ENCODE assay signal across 9 cellular contexts in the genomic region with DNA sequence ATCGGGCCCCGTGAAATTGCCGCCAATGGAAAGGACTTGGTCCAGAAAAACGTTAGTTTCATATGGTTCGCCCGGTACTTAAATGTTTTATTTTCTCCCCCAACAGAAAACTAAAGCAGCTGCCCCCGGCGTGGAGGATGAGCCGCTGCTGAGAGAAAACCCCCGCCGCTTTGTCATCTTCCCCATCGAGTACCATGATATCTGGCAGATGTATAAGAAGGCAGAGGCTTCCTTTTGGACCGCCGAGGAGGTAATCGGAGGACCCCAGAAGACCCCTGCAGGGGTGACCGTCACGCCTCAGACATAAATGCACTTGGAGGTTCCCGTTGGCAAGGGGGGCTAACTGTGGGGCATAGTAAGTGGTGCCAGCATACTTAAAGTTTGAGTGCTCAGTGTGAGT. TPM values are rescaled to one million over a fixed set of nuclear protein-coding genes. Genes with fewer than 3 reads are reported as not detected.
DNase-seq lines count a peak whose midpoint lies in the region; ATAC-seq and TF ChIP-seq lines count a peak whose summit lies in the region.
"Had no signal": no experiment of that assay in that cellular context is flagged by ENCODE, and none has a peak within 500 bp of the region (broad histone marks: within the 10 kb centered on the region; RNA-seq: fewer than 3 reads in every experiment).

No MANE protein-coding gene starts in this region.

- TF ChIP-seq CTCF in OCI-LY7 (conservative IDR thresholded peaks at IDR 0.05; ENCODE audit: low read length): no peak
- TF ChIP-seq CTCF in neutrophil (IDR thresholded peaks at IDR 0.05): no peak

- CTCF ChIA-PET in OCI-LY7 (lab: Charles Lee; ENCODE audit: unreplicated experiment): interaction anchor here (0.6 kb wide), 1 partner anchor 314 kb away, joined by 3 read pairs; no protein-coding TSS in a partner anchor

- DNase-seq in OCI-LY7 (ENCODE audit: low spot score) (peak; percentile 26), HCEC 1CT (no peak), SHP77 treated with DMSO at 0.1 percent for 48 hours (lab: John Stamatoyannopoulos, UW) (no peak)
- no peak for DNase-seq in effector memory CD4-positive, alpha-beta T cell
- DNase-seq: activated CD4-positive, alpha-beta T cell treated with anti-CD3 and anti-CD28 coated beads for 48 hours had no signal

- POLR2A ChIA-PET in OCI-LY7 (lab: Charles Lee): interaction anchor here (0.6 to 2.2 kb wide), 4 partner anchors 38 to 443 kb away, joined by 3 to 10 read pairs (median 3); no protein-coding TSS in a partner anchor

- ATAC-seq in GM18870 (IDR thresholded peaks at IDR 0.05; ENCODE audit: unreplicated experiment): no peak
- no peak for ATAC-seq in activated CD4-positive, CD25-positive, alpha-beta regulatory T cell treated with anti-CD3 and anti-CD28 coated beads, Interleukin-2, amount 50 U/mL, for 24 hours

- peaks cover 44% of the 10 kb centered on the region for H4K20me1 ChIP-seq in OCI-LY7 (ENCODE audit: insufficient read depth, low read length)

- no peak overlapping the region for H2AFZ ChIP-seq in OCI-LY7 (ENCODE audit: low read length)

- H3K79me2 ChIP-seq in OCI-LY7 (ENCODE audit: insufficient read depth, low read depth, low read length): peaks cover 85% of the 10 kb centered on the region

- H3K36me3 ChIP-seq in OCI-LY7 (ENCODE audit: insufficient read depth, low read length) (peaks cover 72% of the 10 kb centered on the region), neutrophil (no peaks in the 10 kb centered on the region)
- H3K36me3 ChIP-seq in effector memory CD4-positive, alpha-beta T cell (ENCODE audit: control insufficient read depth, insufficient read depth, low read length): no peaks in the 10 kb centered on the region

- H3K27me3 ChIP-seq in effector memory CD4-positive, alpha-beta T cell (replicated peaks; ENCODE audit: control insufficient read depth, insufficient read depth, low read length, poor library complexity, severe bottlenecking): peaks cover 16% of the 10 kb centered on the region
- H3K27me3 ChIP-seq in neutrophil: no peaks in the 10 kb centered on the region

- intact Hi-C loops in OCI-LY7 (cut with micrococcal nuclease; ENCODE audit: unreplicated experiment): no loop called here

- H3K4me1 ChIP-seq in OCI-LY7 (ENCODE audit: insufficient read depth, low read length, poor library complexity, severe bottlenecking) (peaks cover 54% of the 10 kb centered on the region), neutrophil (ENCODE audit: control insufficient read depth in 1 of 2, insufficient read depth in 1 of 2, low read depth in 1 of 2, low read length in 1 of 2) (peaks cover 64 to 79% of the 10 kb centered on the region in 2 experiments)
- peaks cover 31% of the 10 kb centered on the region for H3K4me1 ChIP-seq in effector memory CD4-positive, alpha-beta T cell (ENCODE audit: control insufficient read depth, insufficient read depth, low read length, poor library complexity, severe bottlenecking)

- H3K4me3 ChIP-seq in GM08714 (ENCODE audit: low read length) (peak overlapping the region; percentile 75), OCI-LY7 (ENCODE audit: low read depth, low read length, poor library complexity, severe bottlenecking) (peak overlapping the region; percentile 81), neutrophil (ENCODE audit: low read depth in 1 of 2, low read length in 1 of 2) (peak overlapping the region; percentile 75 to 91)
- peak overlapping the region; percentile 61 for H3K4me3 ChIP-seq in effector memory CD4-positive, alpha-beta T cell (ENCODE audit: insufficient read depth, low read depth, low read length, poor library complexity, severe bottlenecking)

- peak overlapping the region; percentile 84 for H3K4me2 ChIP-seq in OCI-LY7 (ENCODE audit: low read length)

- no TSS peak for BruUV-seq in OCI-LY7 (replicated peaks; lab: Mats Ljungman, UMichigan)

- H3K9me3 ChIP-seq in OCI-LY7 (ENCODE audit: low read length): no peaks in the 10 kb centered on the region
- no peaks in the 10 kb centered on the region for H3K9me3 ChIP-seq in effector memory CD4-positive, alpha-beta T cell (ENCODE audit: control insufficient read depth, low read length)
- no peaks in the 10 kb centered on the region for H3K9me3 ChIP-seq in neutrophil

- H3K9me2 ChIP-seq in OCI-LY7 (ENCODE audit: insufficient read depth, low read length): no peaks in the 10 kb centered on the region

- H3K27ac ChIP-seq in OCI-LY7 (ENCODE audit: low read depth, low read length, poor library complexity, severe bottlenecking) (peak overlapping the region; percentile 91), neutrophil (peak overlapping the region; percentile 87)
- no peak overlapping the region for H3K27ac ChIP-seq in effector memory CD4-positive, alpha-beta T cell (ENCODE audit: insufficient read depth, low read length, poor library complexity, severe bottlenecking)

RNA-seq across cellular contexts. Expression of gene RRM2, which starts 0.7 kb away (rescaled TPM):
- 181 and 222 TPM in 2 replicates for total RNA-seq in OCI-LY7 (2014; rRNA removed; shearing (Covaris generic))
- total RNA-seq in OCI-LY7 (2022): 313 and 324 TPM in 2 replicates

RNA-seq across cellular contexts. Expression of gene CYS1, which starts 43.1 kb away (rescaled TPM):
- total RNA-seq in OCI-LY7 (2014; rRNA removed; shearing (Covaris generic)): not detected in 2 replicates
- 0.17 and 0.68 TPM in 2 replicates for total RNA-seq in OCI-LY7 (2022)
